In the genomic region with DNA sequence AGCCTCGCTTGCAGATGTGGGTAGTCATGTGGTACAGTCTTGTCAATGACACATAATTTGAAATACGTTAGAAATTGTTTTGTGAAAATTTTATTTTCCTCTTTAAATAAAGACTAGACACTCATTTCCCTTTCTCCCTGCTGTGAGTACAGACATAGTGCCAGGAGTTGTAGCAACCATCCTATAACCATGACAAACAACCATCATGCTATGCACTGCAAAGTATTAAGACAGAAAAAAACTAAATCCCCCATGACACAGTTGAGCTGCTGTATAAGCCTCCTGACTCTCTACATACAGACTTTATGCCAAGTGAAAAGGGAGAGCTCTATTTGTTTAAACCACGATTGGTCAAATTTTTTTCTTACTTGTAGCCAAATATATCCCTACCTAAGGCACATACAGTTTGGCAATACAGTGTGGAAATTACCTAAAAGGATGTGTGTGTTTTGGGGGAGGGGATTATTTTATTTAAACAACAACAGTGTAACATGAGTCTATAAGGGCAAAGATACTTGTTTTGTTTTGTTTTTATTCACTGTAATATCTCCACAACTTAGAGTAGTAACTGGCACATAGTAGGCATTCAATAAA, we compare ENCODE assay signal across 24 cellular contexts. TPM values are rescaled to one million over a fixed set of nuclear protein-coding genes. Genes with fewer than 3 reads are reported as not detected.
A peak's percentile ranks its signal among the peaks of the same experiment; 100 is the strongest.
DNase-seq lines count a peak whose midpoint lies in the region; ATAC-seq and TF ChIP-seq lines count a peak whose summit lies in the region.
"Had no signal": no experiment of that assay in that cellular context is flagged by ENCODE, and none has a peak within 500 bp of the region (broad histone marks: within the 10 kb centered on the region; RNA-seq: fewer than 3 reads in every experiment).

No MANE protein-coding gene starts in this region.

- H3K4ac ChIP-seq in mesendoderm (ENCODE audit: low read depth, low read length), result no peak overlapping the region

- no peak for TF ChIP-seq CTCF in MCF 10A (IDR thresholded peaks at IDR 0.05; ENCODE audit: unreplicated experiment)
- no peak for TF ChIP-seq CTCF in mammary epithelial cell (conservative IDR thresholded peaks at IDR 0.05 in 1 of 2, IDR thresholded peaks at IDR 0.05 in 1 of 2; ENCODE audit: extremely low read depth in 1 of 2, insufficient read depth in 1 of 2, low read depth in 1 of 2, low read length in 2 of 2)
- no peak for TF ChIP-seq CTCF in PC-9 (conservative IDR thresholded peaks at IDR 0.05)
- TF ChIP-seq CTCF in endothelial cell (IDR thresholded peaks at IDR 0.05; ENCODE audit: unreplicated experiment), result no peak

- H3K79me2 ChIP-seq in mammary epithelial cell (ENCODE audit: insufficient read depth, low read length) (no peaks in the 10 kb centered on the region), PC-9 (ENCODE audit: low read depth) (no peaks in the 10 kb centered on the region), mesendoderm (ENCODE audit: control insufficient read depth, insufficient read depth, low read length) (no peaks in the 10 kb centered on the region)

- no TSS peak for BruUV-seq in MCF 10A (replicated peaks; lab: Mats Ljungman, UMichigan)
- no TSS peak for BruUV-seq in mammary epithelial cell (replicated peaks; lab: Mats Ljungman, UMichigan)
- BruUV-seq in PC-9 (replicated peaks; lab: Mats Ljungman, UMichigan), result no TSS peak

- H3K27me3 Mint-ChIP-seq in MCF 10A (ENCODE audit: insufficient read depth, unreplicated experiment) (no peaks in the 10 kb centered on the region), endothelial cell (ENCODE audit: unreplicated experiment) (no peaks in the 10 kb centered on the region)

- H3K36me3 ChIP-seq in mammary epithelial cell (ENCODE audit: insufficient read depth, low read length) (no peaks in the 10 kb centered on the region), PC-9 (ENCODE audit: low read depth) (no peaks in the 10 kb centered on the region), mesendoderm (ENCODE audit: control insufficient read depth, insufficient read depth, low read length) (no peaks in the 10 kb centered on the region)
- H3K36me3 ChIP-seq: breast epithelium, gastrocnemius medialis, ovary, right lobe of liver had no signal

- H3K27ac ChIP-seq in mammary epithelial cell (ENCODE audit: insufficient read depth, low read depth, low read length) (no peak overlapping the region), PC-9 (no peak overlapping the region), mesendoderm (ENCODE audit: low read depth, low read length) (no peak overlapping the region)
- H3K27ac ChIP-seq: breast epithelium, gastrocnemius medialis, ovary, right lobe of liver had no signal

- CTCF ChIA-PET in MCF 10A (lab: Yijun Ruan, JAX), result interaction anchor here (0.5 to 1.3 kb wide), 4 partner anchors 13 to 982 kb away, joined by 3 to 4 read pairs (median 3); no protein-coding TSS in a partner anchor
- CTCF ChIA-PET in mammary epithelial cell (lab: Charles Lee; ENCODE audit: low non-redundant PET), result no interaction called here
- CTCF ChIA-PET in PC-9 (lab: Charles Lee), result no interaction called here

- H2AFZ ChIP-seq in mammary epithelial cell (ENCODE audit: low read depth, low read length) (no peak overlapping the region), PC-9 (no peak overlapping the region)

- H3K4me3 ChIP-seq in mammary epithelial cell (replicated peaks in 1 of 3; ENCODE audit: insufficient read depth in 1 of 3, low read depth in 2 of 3, low read length in 3 of 3) (no peak overlapping the region), PC-9 (no peak overlapping the region), mesendoderm (ENCODE audit: low read length) (no peak overlapping the region)
- H3K4me3 ChIP-seq: breast epithelium, gastrocnemius medialis, ovary, right lobe of liver had no signal

- POLR2A ChIA-PET in MCF 10A (lab: Yijun Ruan, JAX), result interaction anchor here (0.7 to 0.8 kb wide), 2 partner anchors 76 to 994 kb away, joined by 3 read pairs; no protein-coding TSS in a partner anchor
- POLR2A ChIA-PET in PC-9 (lab: Charles Lee; ENCODE audit: unreplicated experiment), result no interaction called here

- H3K4me1 Mint-ChIP-seq in MCF 10A (ENCODE audit: insufficient read depth, unreplicated experiment), result peaks cover 6% of the 10 kb centered on the region
- no peaks in the 10 kb centered on the region for H3K4me1 Mint-ChIP-seq in endothelial cell (ENCODE audit: unreplicated experiment)
- H3K4me1 Mint-ChIP-seq: naive thymus-derived CD8-positive, alpha-beta T cell had no signal

- no peak overlapping the region for H2BK120ac ChIP-seq in mesendoderm (ENCODE audit: low read depth, low read length)

- no peak overlapping the region for H2BK5ac ChIP-seq in mesendoderm (ENCODE audit: low read length)

- H3K27ac Mint-ChIP-seq in MCF 10A (ENCODE audit: low read depth, unreplicated experiment) (no peak overlapping the region), endothelial cell (ENCODE audit: unreplicated experiment) (no peak overlapping the region)
- H3K27ac Mint-ChIP-seq: activated CD8-positive, alpha-beta memory T cell treated with anti-CD3 and anti-CD28 coated beads, Interleukin-2, amount 10 ng/mL, durations not matched to agents 7 days and 5 days; activated naive CD8-positive, alpha-beta T cell treated with anti-CD3 and anti-CD28 coated beads, Interleukin-2, amount 10 ng/mL, durations not matched to agents 7 days and 5 days; CD4-positive, alpha-beta T cell; naive thymus-derived CD8-positive, alpha-beta T cell had no signal

- H3K9me2 ChIP-seq in PC-9 (ENCODE audit: insufficient read depth), result no peaks in the 10 kb centered on the region

- no peak overlapping the region for H4K8ac ChIP-seq in mesendoderm (ENCODE audit: low read depth, low read length)

- no peak for ATAC-seq in HG03442 (IDR thresholded peaks at IDR 0.05; ENCODE audit: unreplicated experiment)
- ATAC-seq: activated CD8-positive, alpha-beta memory T cell treated with anti-CD3 and anti-CD28 coated beads, Interleukin-2, amount 10 ng/mL, durations not matched to agents 7 days and 5 days; gastrocnemius medialis; naive thymus-derived CD8-positive, alpha-beta T cell had no signal

- intact Hi-C loops in MCF 10A (cut with micrococcal nuclease), result no loop called here
- intact Hi-C loops in mammary epithelial cell (cut with micrococcal nuclease), result loop anchor here (10.0 kb wide), 1 partner anchor 618 kb away; no protein-coding TSS in a partner anchor
- intact Hi-C loops in PC-9 (cut with micrococcal nuclease; ENCODE audit: unreplicated experiment), result no loop called here

- dilution Hi-C loops in mammary epithelial cell (cut with HindIII; ENCODE audit: low sequenced_read_pairs), result no loop called here

- H3K4me1 ChIP-seq in mammary epithelial cell (ENCODE audit: insufficient read depth, low read length) (peaks cover 23% of the 10 kb centered on the region), PC-9 (replicated peaks; ENCODE audit: insufficient read depth) (peaks cover 41% of the 10 kb centered on the region), mesendoderm (ENCODE audit: control insufficient read depth, low read depth, low read length) (peaks cover 4% of the 10 kb centered on the region)
- H3K4me1 ChIP-seq: gastrocnemius medialis, right lobe of liver had no signal

- H3K4me3 Mint-ChIP-seq in MCF 10A (ENCODE audit: unreplicated experiment) (no peak overlapping the region), endothelial cell (ENCODE audit: unreplicated experiment) (no peak overlapping the region)
- H3K4me3 Mint-ChIP-seq: activated CD8-positive, alpha-beta memory T cell treated with anti-CD3 and anti-CD28 coated beads, Interleukin-2, amount 10 ng/mL, durations not matched to agents 7 days and 5 days; activated naive CD8-positive, alpha-beta T cell treated with anti-CD3 and anti-CD28 coated beads, Interleukin-2, amount 10 ng/mL, durations not matched to agents 7 days and 5 days; CD4-positive, alpha-beta T cell; naive thymus-derived CD8-positive, alpha-beta T cell had no signal

- no peaks in the 10 kb centered on the region for H3K79me1 ChIP-seq in mesendoderm (ENCODE audit: low read length)

- H3K9ac ChIP-seq in mammary epithelial cell (ENCODE audit: insufficient read depth, low read length) (no peak overlapping the region), mesendoderm (ENCODE audit: low read length) (no peak overlapping the region)

- DNase-seq in MCF 10A (ENCODE audit: unreplicated experiment) (peak; percentile 54), mammary epithelial cell (no peak), PC-9 (peak in 1 of 2 experiments; percentile 62), fibroblast of peridontal ligament (ENCODE audit: extremely low read depth) (peak; percentile 37), mesendoderm (no peak), endothelial cell (ENCODE audit: low spot score) (no peak)
- no peak for DNase-seq in stimulated activated CD4-positive, alpha-beta T cell treated with anti-CD3 and anti-CD28 coated beads, Interleukin-2, amount 100 ng/mL, for 24 hours
- DNase-seq: activated CD4-positive, alpha-beta T cell treated with anti-CD3 and anti-CD28 coated beads for 4 hours; activated CD8-positive, alpha-beta memory T cell treated with anti-CD3 and anti-CD28 coated beads, Interleukin-2, amount 10 ng/mL, durations not matched to agents 7 days and 5 days; activated naive CD8-positive, alpha-beta T cell treated with anti-CD3 and anti-CD28 coated beads, Interleukin-2, amount 10 ng/mL, durations not matched to agents 7 days and 5 days; CD4-positive, alpha-beta T cell; cortex of kidney; DMS79; gastrocnemius medialis; KG1; kidney; naive thymus-derived CD8-positive, alpha-beta T cell; NCI-H1092; NCI-H526; OCI-M1; ovary; right lobe of liver had no signal

- no peak overlapping the region for H3K23ac ChIP-seq in mesendoderm (ENCODE audit: low read length)

- H2AK5ac ChIP-seq in mesendoderm (ENCODE audit: low read length), result no peak overlapping the region

- 83% methylated on average over 3 of the region's 3 CpGs for WGBS in mammary epithelial cell (ENCODE audit: low coverage, missing lambda C conversion rate)
- no CpG with 5 or more reads among the region's 3 CpGs for WGBS in mesendoderm (ENCODE audit: extremely low coverage, insufficient coverage, low lambda C conversion rate)

- no peak overlapping the region for H2BK15ac ChIP-seq in mesendoderm (replicated peaks; ENCODE audit: low read depth)

- H4K5ac ChIP-seq in mesendoderm (ENCODE audit: low read length), result no peak overlapping the region

- H3K56ac ChIP-seq in mesendoderm (ENCODE audit: low read length), result no peak overlapping the region

- in situ Hi-C loops in mammary epithelial cell (cut with MboI; ENCODE audit: low sequenced_read_pairs in 2 of 2), result no loop called here

- H3K9me3 Mint-ChIP-seq in MCF 10A (ENCODE audit: unreplicated experiment) (no peaks in the 10 kb centered on the region), endothelial cell (ENCODE audit: unreplicated experiment) (no peaks in the 10 kb centered on the region)
- H3K9me3 Mint-ChIP-seq: activated naive CD8-positive, alpha-beta T cell treated with anti-CD3 and anti-CD28 coated beads, Interleukin-2, amount 10 ng/mL, durations not matched to agents 7 days and 5 days; CD4-positive, alpha-beta T cell; naive thymus-derived CD8-positive, alpha-beta T cell had no signal

- H3K4me2 ChIP-seq in mammary epithelial cell (ENCODE audit: insufficient read depth, low read depth, low read length) (no peak overlapping the region), PC-9 (peak overlapping the region; percentile 39; the same call in 1 of the 2 replicates), mesendoderm (ENCODE audit: low read length) (no peak overlapping the region)

- H3K9me3 ChIP-seq in mammary epithelial cell (replicated peaks; ENCODE audit: insufficient read depth, low read length) (no peaks in the 10 kb centered on the region), PC-9 (ENCODE audit: insufficient read depth, low read depth) (no peaks in the 10 kb centered on the region)
- H3K9me3 ChIP-seq: breast epithelium, gastrocnemius medialis, ovary, right lobe of liver had no signal

- H4K20me1 ChIP-seq in mammary epithelial cell (ENCODE audit: insufficient read depth, low read length) (no peaks in the 10 kb centered on the region), PC-9 (ENCODE audit: insufficient read depth) (no peaks in the 10 kb centered on the region)

- peaks cover 13% of the 10 kb centered on the region; the same call in 1 of the 2 replicates for H3F3A ChIP-seq in PC-9 (ENCODE audit: insufficient read depth, low read depth)

- H3K18ac ChIP-seq in mesendoderm (ENCODE audit: low read length), result no peak overlapping the region

- no peaks in the 10 kb centered on the region for H3K36me3 Mint-ChIP-seq in MCF 10A (ENCODE audit: insufficient read depth, unreplicated experiment)
- H3K36me3 Mint-ChIP-seq in endothelial cell (ENCODE audit: low read depth, unreplicated experiment), result no peaks in the 10 kb centered on the region
- H3K36me3 Mint-ChIP-seq: activated CD8-positive, alpha-beta memory T cell treated with anti-CD3 and anti-CD28 coated beads, Interleukin-2, amount 10 ng/mL, durations not matched to agents 7 days and 5 days; activated naive CD8-positive, alpha-beta T cell treated with anti-CD3 and anti-CD28 coated beads, Interleukin-2, amount 10 ng/mL, durations not matched to agents 7 days and 5 days; naive thymus-derived CD8-positive, alpha-beta T cell had no signal

- no peaks in the 10 kb centered on the region for H3K27me3 ChIP-seq in mammary epithelial cell (ENCODE audit: insufficient read depth, low read length)
- H3K27me3 ChIP-seq in PC-9 (ENCODE audit: insufficient read depth, low read depth), result no peaks in the 10 kb centered on the region
- H3K27me3 ChIP-seq in mesendoderm (ENCODE audit: insufficient read depth, low read length, poor library complexity), result no peaks in the 10 kb centered on the region
- H3K27me3 ChIP-seq: breast epithelium, gastrocnemius medialis, ovary, right lobe of liver had no signal

RNA-seq across cellular contexts. Expression of gene KRR1, which starts 45.0 kb away (rescaled TPM):
- total RNA-seq in MCF 10A (2022) (68.0 and 76.8 TPM in 2 replicates), mammary epithelial cell (10 to 100 TPM; 36.7 to 99.1 TPM), PC-9 (2021) (41.6 and 45.9 TPM in 2 replicates), endothelial cell (ENCODE audit: unreplicated experiment) (53.2 TPM)
- 41.0 TPM for polyA plus RNA-seq in mammary epithelial cell
- polyA minus RNA-seq in mammary epithelial cell, result 21.6 TPM
- 126 TPM for polyA plus RNA-seq in mesendoderm (2013, experiment 1 of 2)
- 130 TPM for polyA plus RNA-seq in mesendoderm (2013, experiment 2 of 2)

Comparison
In these comparisons a context has a peak if more than half of its experiments do, and no peak if none do; other contexts are left out.
1. DNase-seq: peak in MCF 10A (single experiment) and fibroblast of peridontal ligament (single experiment); none in mammary epithelial cell (single experiment), mesendoderm (single experiment), endothelial cell (single experiment) and stimulated activated CD4-positive, alpha-beta T cell treated with anti-CD3 and anti-CD28 coated beads, Interleukin-2, amount 100 ng/mL, for 24 hours (0 of 2).